ENCODE assay signal across 17 cellular contexts in genomic region chr1:58197811-58198210, GRCh38.
"Had no signal": no experiment of that assay in that cellular context is flagged by ENCODE, and none has a peak within 500 bp of the region (broad histone marks: within the 10 kb centered on the region; RNA-seq: fewer than 3 reads in every experiment).

No MANE protein-coding gene starts in this region.

- H3K9me3 ChIP-seq: stomach, suprapubic skin, testis, thoracic aorta, thyroid gland, tibial artery, tibial nerve, transverse colon, upper lobe of left lung, upper lobe of right lung, uterus, vagina had no signal

- H3K27ac ChIP-seq: stomach, suprapubic skin, testis, thoracic aorta, thyroid gland, tibial artery, tibial nerve, transverse colon, upper lobe of left lung, upper lobe of right lung, uterus, vagina had no signal

- ATAC-seq: stimulated activated effector memory CD8-positive, alpha-beta T cell treated with anti-CD3 and anti-CD28 coated beads, Interleukin-12 subunit alpha, Interleukin-12 subunit beta, amount 100 ng/mL, for 72 hours; stimulated activated memory B cell treated with anti-CD40 and anti-IgM and Interleukin-4, amounts not matched to agents 10 μg/mL and 1 μg/mL and 100 μg/mL, for 72 hours; stimulated activated naive B cell treated with anti-CD40 and anti-IgM and Interleukin-4, amounts not matched to agents 10 μg/mL and 1 μg/mL and 100 μg/mL, for 72 hours; stimulated activated naive CD8-positive, alpha-beta T cell treated with anti-CD3 and anti-CD28 coated beads, Interleukin-15, amount 100 ng/mL, for 72 hours; stimulated activated naive CD8-positive, alpha-beta T cell treated with anti-CD3 and anti-CD28 coated beads, Interleukin-15, Interleukin-2, amounts not matched to agents 100 U/mL and 50 U/mL, for 24 hours; upper lobe of right lung had no signal

- H3K4me3 ChIP-seq: stomach, suprapubic skin, testis, thoracic aorta, thyroid gland, tibial artery, tibial nerve, transverse colon, upper lobe of left lung, upper lobe of right lung, uterus, vagina had no signal

- H3K36me3 ChIP-seq: stomach, suprapubic skin, thoracic aorta, thyroid gland, tibial artery, tibial nerve, transverse colon, upper lobe of left lung, upper lobe of right lung, uterus, vagina had no signal

- H3K27me3 ChIP-seq: stomach, suprapubic skin, testis, thyroid gland, tibial artery, tibial nerve, transverse colon, upper lobe of left lung, upper lobe of right lung, uterus, vagina had no signal
